9 cellular contexts compared by ENCODE assay signal in genomic region chr1:111201275-111202090, GRCh38. TPM values are rescaled to one million over a fixed set of nuclear protein-coding genes. Genes with fewer than 3 reads are reported as not detected.
DNase-seq lines count a peak whose midpoint lies in the region; ATAC-seq and TF ChIP-seq lines count a peak whose summit lies in the region.
"Had no signal": no experiment of that assay in that cellular context is flagged by ENCODE, and none has a peak within 500 bp of the region (broad histone marks: within the 10 kb centered on the region; RNA-seq: fewer than 3 reads in every experiment).

No MANE protein-coding gene starts in this region.

- POLR2A ChIA-PET in PC-9 (lab: Charles Lee; ENCODE audit: unreplicated experiment): no interaction called here

- no peak for ATAC-seq in stimulated activated effector memory CD8-positive, alpha-beta T cell treated with anti-CD3 and anti-CD28 coated beads, Interleukin-12 subunit alpha, Interleukin-12 subunit beta, amount 100 ng/mL, for 72 hours
- no peak for ATAC-seq in HG02885 (IDR thresholded peaks at IDR 0.05; ENCODE audit: poor library complexity, unreplicated experiment)

- no peak for TF ChIP-seq POLR2A in erythroblast (IDR thresholded peaks at IDR 0.05; ENCODE audit: low read length)

- CTCF ChIA-PET in PC-9 (lab: Charles Lee): no interaction called here

- intact Hi-C loops in activated CD4-positive, alpha-beta T cell treated with anti-CD3 and anti-CD28 coated beads, Interleukin-2, amount 10 ng/mL, durations not matched to agents 24 days and 14 days (cut with micrococcal nuclease): loop anchor here (2.0 to 5.0 kb wide), 5 partner anchors 63 to 556 kb away; partner anchors contain the start of genes DDX20, KCNA3 and LRIF1
- intact Hi-C loops in PC-9 (cut with micrococcal nuclease; ENCODE audit: unreplicated experiment): no loop called here

- no peaks in the 10 kb centered on the region for H3K9me2 ChIP-seq in PC-9 (ENCODE audit: insufficient read depth)

- H3K79me2 ChIP-seq in PC-9 (ENCODE audit: low read depth): peaks cover 31% of the 10 kb centered on the region

- no peaks in the 10 kb centered on the region for H4K20me1 ChIP-seq in PC-9 (ENCODE audit: insufficient read depth)

- peaks cover 59% of the 10 kb centered on the region for H3K4me1 Mint-ChIP-seq in activated CD4-positive, alpha-beta T cell treated with anti-CD3 and anti-CD28 coated beads, Interleukin-2, amount 10 ng/mL, durations not matched to agents 24 days and 14 days
- H3K4me1 Mint-ChIP-seq in stimulated activated effector memory CD8-positive, alpha-beta T cell treated with anti-CD3 and anti-CD28 coated beads, Interleukin-12 subunit alpha, Interleukin-12 subunit beta, amount 100 ng/mL, for 72 hours: peaks cover 76% of the 10 kb centered on the region

- H3F3A ChIP-seq in PC-9 (ENCODE audit: insufficient read depth, low read depth): peaks cover 29% of the 10 kb centered on the region

- H3K4me3 Mint-ChIP-seq in activated CD4-positive, alpha-beta T cell treated with anti-CD3 and anti-CD28 coated beads, Interleukin-2, amount 10 ng/mL, durations not matched to agents 24 days and 14 days: peak overlapping the region; percentile 98
- peak overlapping the region; percentile 90 for H3K4me3 Mint-ChIP-seq in stimulated activated effector memory CD8-positive, alpha-beta T cell treated with anti-CD3 and anti-CD28 coated beads, Interleukin-12 subunit alpha, Interleukin-12 subunit beta, amount 100 ng/mL, for 72 hours

- TF ChIP-seq CTCF in PC-9 (conservative IDR thresholded peaks at IDR 0.05): no peak

- H3K27me3 Mint-ChIP-seq in activated CD4-positive, alpha-beta T cell treated with anti-CD3 and anti-CD28 coated beads, Interleukin-2, amount 10 ng/mL, durations not matched to agents 24 days and 14 days: no peaks in the 10 kb centered on the region

- peak overlapping the region; percentile 84 for H3K27ac ChIP-seq in PC-9

- peaks cover 49% of the 10 kb centered on the region for H3K4me1 ChIP-seq in PC-9 (replicated peaks; ENCODE audit: insufficient read depth)

- H3K27me3 ChIP-seq in PC-9 (ENCODE audit: insufficient read depth, low read depth): no peaks in the 10 kb centered on the region

- no peaks in the 10 kb centered on the region; the same call in 1 of the 2 replicates for H3K9me3 ChIP-seq in PC-9 (ENCODE audit: insufficient read depth, low read depth)

- BruUV-seq in PC-9 (replicated peaks; lab: Mats Ljungman, UMichigan): no TSS peak

- H3K27ac Mint-ChIP-seq in activated CD4-positive, alpha-beta T cell treated with anti-CD3 and anti-CD28 coated beads, Interleukin-2, amount 10 ng/mL, durations not matched to agents 24 days and 14 days: peak overlapping the region; percentile 98
- H3K27ac Mint-ChIP-seq in stimulated activated effector memory CD8-positive, alpha-beta T cell treated with anti-CD3 and anti-CD28 coated beads, Interleukin-12 subunit alpha, Interleukin-12 subunit beta, amount 100 ng/mL, for 72 hours: peak overlapping the region; percentile 97

- H2AFZ ChIP-seq in PC-9: no peak overlapping the region

- H3K36me3 ChIP-seq in PC-9 (ENCODE audit: low read depth): 0 out of 2 replicates have a peak, but pooled peaks cover 7% of the 10 kb centered on the region

- peak overlapping the region; percentile 95 for H3K4me2 ChIP-seq in PC-9

- peaks cover 32% of the 10 kb centered on the region for H3K36me3 Mint-ChIP-seq in activated CD4-positive, alpha-beta T cell treated with anti-CD3 and anti-CD28 coated beads, Interleukin-2, amount 10 ng/mL, durations not matched to agents 24 days and 14 days (ENCODE audit: low read depth)
- H3K36me3 Mint-ChIP-seq in stimulated activated effector memory CD8-positive, alpha-beta T cell treated with anti-CD3 and anti-CD28 coated beads, Interleukin-12 subunit alpha, Interleukin-12 subunit beta, amount 100 ng/mL, for 72 hours: peaks cover 58% of the 10 kb centered on the region

- DNase-seq in activated CD4-positive, alpha-beta T cell treated with anti-CD3 and anti-CD28 coated beads, Interleukin-2, amount 10 ng/mL, durations not matched to agents 24 days and 14 days: peak; percentile 70
- no peak for DNase-seq in activated CD4-positive, alpha-beta T cell treated with anti-CD3 and anti-CD28 coated beads, Interleukin-2, amount 50 U/mL, for 1 hour
- DNase-seq in PC-9: no peak
- DNase-seq in erythroblast (lab: John Stamatoyannopoulos, UW): peak; percentile 18 to 34
- no peak for DNase-seq in stimulated activated effector memory CD8-positive, alpha-beta T cell treated with anti-CD3 and anti-CD28 coated beads, Interleukin-12 subunit alpha, Interleukin-12 subunit beta, amount 100 ng/mL, for 72 hours (ENCODE audit: low spot score in 2 of 2)
- DNase-seq in NCI-H146 (lab: John Stamatoyannopoulos, UW): no peak
- no peak for DNase-seq in NCI-H1105 (lab: John Stamatoyannopoulos, UW)
- DNase-seq: IMR-90 had no signal

- no peaks in the 10 kb centered on the region for H3K9me3 Mint-ChIP-seq in activated CD4-positive, alpha-beta T cell treated with anti-CD3 and anti-CD28 coated beads, Interleukin-2, amount 10 ng/mL, durations not matched to agents 24 days and 14 days
- H3K9me3 Mint-ChIP-seq in stimulated activated effector memory CD8-positive, alpha-beta T cell treated with anti-CD3 and anti-CD28 coated beads, Interleukin-12 subunit alpha, Interleukin-12 subunit beta, amount 100 ng/mL, for 72 hours: no peaks in the 10 kb centered on the region

- peak overlapping the region; percentile 65; the same call in 1 of the 2 replicates for H3K4me3 ChIP-seq in PC-9

RNA-seq across cellular contexts. Expression of gene DENND2D, which starts 1.0 kb away (rescaled TPM):
- total RNA-seq in activated CD4-positive, alpha-beta T cell treated with anti-CD3 and anti-CD28 coated beads, Interleukin-2, amount 10 ng/mL, durations not matched to agents 24 days and 14 days: 175 and 180 TPM in 2 replicates
- 37.2 and 44.9 TPM in 2 replicates for total RNA-seq in PC-9 (2021)

RNA-seq across cellular contexts. Expression of gene CHI3L2, which starts 26.0 kb away (rescaled TPM):
- 2.3 and 3.9 TPM in 2 replicates for total RNA-seq in activated CD4-positive, alpha-beta T cell treated with anti-CD3 and anti-CD28 coated beads, Interleukin-2, amount 10 ng/mL, durations not matched to agents 24 days and 14 days
- not detected in 2 replicates for total RNA-seq in PC-9 (2021)

Comparison
In these comparisons a context has a peak if more than half of its experiments do, and no peak if none do; other contexts are left out.
1. DNase-seq: peak in activated CD4-positive, alpha-beta T cell treated with anti-CD3 and anti-CD28 coated beads, Interleukin-2, amount 10 ng/mL, durations not matched to agents 24 days and 14 days (single experiment) and erythroblast (2 of 2); none in activated CD4-positive, alpha-beta T cell treated with anti-CD3 and anti-CD28 coated beads, Interleukin-2, amount 50 U/mL, for 1 hour (single experiment), PC-9 (0 of 2), stimulated activated effector memory CD8-positive, alpha-beta T cell treated with anti-CD3 and anti-CD28 coated beads, Interleukin-12 subunit alpha, Interleukin-12 subunit beta, amount 100 ng/mL, for 72 hours (0 of 2), NCI-H146 (single experiment) and NCI-H1105 (single experiment).